1 cellular context compared by ENCODE assay signal in the genomic region with DNA sequence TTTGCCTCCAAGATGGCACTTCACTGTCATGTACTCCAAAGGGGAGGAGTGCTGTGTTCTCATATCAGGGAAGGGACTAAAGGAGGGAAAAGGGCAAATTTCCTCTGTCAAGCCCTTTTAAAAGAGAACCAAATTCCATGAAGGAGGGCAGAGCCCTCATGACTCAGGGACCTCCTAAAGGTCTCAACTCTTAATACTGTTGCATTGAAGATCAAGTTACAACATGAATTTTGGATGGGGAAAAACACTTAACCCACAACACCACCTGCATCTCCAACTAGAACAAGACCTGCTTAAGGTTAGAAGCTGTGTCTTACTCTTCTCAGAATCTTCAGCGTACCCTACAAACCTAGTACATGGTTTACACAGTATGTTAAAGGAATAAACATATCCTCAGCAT.
TF ChIP-seq lines count a peak whose summit lies in the region.

No MANE protein-coding gene starts in this region.

TF ChIP-seq in IMR-90, 13 proteins besides CTCF, POLR2A, EP300 and RAD21:
- TF ChIP-seq SMC3 (IDR thresholded peaks at IDR 0.05; ENCODE audit: low read depth, low read length) (no peak), MAZ (IDR thresholded peaks at IDR 0.05; ENCODE audit: borderline replicate concordance, low read depth, low read length) (no peak), BHLHE40 (IDR thresholded peaks at IDR 0.05; ENCODE audit: low read depth, low read length) (no peak), MAFK (IDR thresholded peaks at IDR 0.05; ENCODE audit: low read depth, low read length) (no peak), RFX5 (IDR thresholded peaks at IDR 0.05; ENCODE audit: low read depth, low read length) (no peak), FOS (IDR thresholded peaks at IDR 0.05; ENCODE audit: low read depth, low read length) (no peak), CHD1 (IDR thresholded peaks at IDR 0.05; ENCODE audit: low read depth, low read length) (no peak), NFE2L2 (IDR thresholded peaks at IDR 0.05; ENCODE audit: low read depth, low read length) (no peak), CEBPB (IDR thresholded peaks at IDR 0.05; ENCODE audit: low read depth, low read length) (no peak), RCOR1 (IDR thresholded peaks at IDR 0.05; ENCODE audit: insufficient replicate concordance, low read length) (no peak), MXI1 (IDR thresholded peaks at IDR 0.05; ENCODE audit: borderline replicate concordance, low read depth, low read length) (no peak)
- TF ChIP-seq, protein P1, sequence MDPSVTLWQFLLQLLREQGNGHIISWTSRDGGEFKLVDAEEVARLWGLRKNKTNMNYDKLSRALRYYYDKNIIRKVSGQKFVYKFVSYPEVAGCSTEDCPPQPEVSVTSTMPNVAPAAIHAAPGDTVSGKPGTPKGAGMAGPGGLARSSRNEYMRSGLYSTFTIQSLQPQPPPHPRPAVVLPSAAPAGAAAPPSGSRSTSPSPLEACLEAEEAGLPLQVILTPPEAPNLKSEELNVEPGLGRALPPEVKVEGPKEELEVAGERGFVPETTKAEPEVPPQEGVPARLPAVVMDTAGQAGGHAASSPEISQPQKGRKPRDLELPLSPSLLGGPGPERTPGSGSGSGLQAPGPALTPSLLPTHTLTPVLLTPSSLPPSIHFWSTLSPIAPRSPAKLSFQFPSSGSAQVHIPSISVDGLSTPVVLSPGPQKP (IDR thresholded peaks at IDR 0.05; ENCODE audit: borderline replicate concordance, low read depth, low read length): no peak
- TF ChIP-seq, protein P2, sequence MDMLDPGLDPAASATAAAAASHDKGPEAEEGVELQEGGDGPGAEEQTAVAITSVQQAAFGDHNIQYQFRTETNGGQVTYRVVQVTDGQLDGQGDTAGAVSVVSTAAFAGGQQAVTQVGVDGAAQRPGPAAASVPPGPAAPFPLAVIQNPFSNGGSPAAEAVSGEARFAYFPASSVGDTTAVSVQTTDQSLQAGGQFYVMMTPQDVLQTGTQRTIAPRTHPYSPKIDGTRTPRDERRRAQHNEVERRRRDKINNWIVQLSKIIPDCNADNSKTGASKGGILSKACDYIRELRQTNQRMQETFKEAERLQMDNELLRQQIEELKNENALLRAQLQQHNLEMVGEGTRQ (IDR thresholded peaks at IDR 0.05; ENCODE audit: low read depth, low read length): no peak
